9 cellular contexts compared by ENCODE assay signal in genomic region chr20:57654363-57654997, GRCh38. TPM values are rescaled to one million over a fixed set of nuclear protein-coding genes. Genes with fewer than 3 reads are reported as not detected.
A peak's percentile ranks its signal among the peaks of the same experiment; 100 is the strongest.
DNase-seq lines count a peak whose midpoint lies in the region; ATAC-seq and TF ChIP-seq lines count a peak whose summit lies in the region.
"Had no signal": no experiment of that assay in that cellular context is flagged by ENCODE, and none has a peak within 500 bp of the region (broad histone marks: within the 10 kb centered on the region; RNA-seq: fewer than 3 reads in every experiment).

No MANE protein-coding gene starts in this region.

- H3K36me3 ChIP-seq in smooth muscle cell (ENCODE audit: low read depth), result peaks cover 3% of the 10 kb centered on the region

- no peak for ATAC-seq in GM19035 (IDR thresholded peaks at IDR 0.05; ENCODE audit: unreplicated experiment)

- H3K9me3 Mint-ChIP-seq in CD14-positive monocyte (no peaks in the 10 kb centered on the region), brain (no peaks in the 10 kb centered on the region)

- H3K4me1 Mint-ChIP-seq in CD14-positive monocyte (peaks cover 3% of the 10 kb centered on the region), brain (peaks cover 19% of the 10 kb centered on the region)

- H3K27ac ChIP-seq in smooth muscle cell (ENCODE audit: low read depth), result no peak overlapping the region

- H4K20me1 ChIP-seq in smooth muscle cell (ENCODE audit: low read depth), result peaks cover 91% of the 10 kb centered on the region

- H3K4me3 ChIP-seq in smooth muscle cell, result no peak overlapping the region

- H3K4me3 Mint-ChIP-seq in CD14-positive monocyte (no peak overlapping the region), brain (no peak overlapping the region)

- H3K27ac Mint-ChIP-seq in CD14-positive monocyte (no peak overlapping the region), brain (peak overlapping the region in 4 of 5 experiments; percentile 58 to 77 (median 68))

- no peak overlapping the region for H2AFZ ChIP-seq in smooth muscle cell (ENCODE audit: low read depth)

- intact Hi-C loops in CD14-positive monocyte (cut with micrococcal nuclease), result loop anchor here in 1 of 2 donors (5.0 to 10.0 kb wide), 2 partner anchors 57 to 520 kb away; no protein-coding TSS in a partner anchor

- DNase-seq in CD14-positive monocyte (ENCODE audit: low spot score) (no peak), GM19240 (ENCODE audit: insufficient read length, low spot score) (peak; percentile 96), Kasumi-1 (lab: John Stamatoyannopoulos, UW) (peak; percentile 36 to 45), T-helper 9 cell (peak; percentile 36), iPS DF 4.7 (ENCODE audit: extremely low read depth, low spot score) (peak; percentile 30), smooth muscle cell (lab: John Stamatoyannopoulos, UW; ENCODE audit: unreplicated experiment) (no peak)

- peaks cover 4 to 8% (median 8%) of the 10 kb centered on the region in 3 donors for H3K27me3 Mint-ChIP-seq in CD14-positive monocyte (ENCODE audit: low read depth in 3 of 3)
- no peaks in the 10 kb centered on the region for H3K27me3 Mint-ChIP-seq in brain
- H3K27me3 Mint-ChIP-seq: IgD-negative memory B cell had no signal

- no peaks in the 10 kb centered on the region for H3K27me3 ChIP-seq in smooth muscle cell (ENCODE audit: low read depth)

- peaks cover 3% of the 10 kb centered on the region for H3F3A ChIP-seq in smooth muscle cell (ENCODE audit: low read depth)

- no peaks in the 10 kb centered on the region for H3K4me1 ChIP-seq in smooth muscle cell (ENCODE audit: low read depth)

- no peaks in the 10 kb centered on the region for H3K36me3 Mint-ChIP-seq in CD14-positive monocyte
- peaks cover 27% of the 10 kb centered on the region for H3K36me3 Mint-ChIP-seq in brain
- H3K36me3 Mint-ChIP-seq: IgD-negative memory B cell had no signal

- WGBS in smooth muscle cell (ENCODE audit: low lambda C conversion rate), result 51% methylated on average over 12 of the region's 12 CpGs

- TF ChIP-seq CTCF in CD14-positive monocyte (IDR thresholded peaks at IDR 0.05) (peak; percentile 92), brain (conservative IDR thresholded peaks at IDR 0.05) (peak; percentile 96 to 98), smooth muscle cell (IDR thresholded peaks at IDR 0.05; ENCODE audit: borderline replicate concordance, insufficient read depth, poor library complexity, severe bottlenecking) (peak; percentile 86)

- no peaks in the 10 kb centered on the region for H3K9me3 ChIP-seq in smooth muscle cell (replicated peaks; ENCODE audit: low read depth)

- no peak overlapping the region for H3K4me2 ChIP-seq in smooth muscle cell

- no peaks in the 10 kb centered on the region for H3K79me2 ChIP-seq in smooth muscle cell (ENCODE audit: low read depth)

- H3K9ac ChIP-seq in smooth muscle cell (ENCODE audit: low read depth), result no peak overlapping the region

RNA-seq across cellular contexts. Expression of gene ZBP1, which starts 34.3 kb away (rescaled TPM):
- 1 to 10 TPM; 2.8 to 3.0 TPM for polyA plus RNA-seq in CD14-positive monocyte
- polyA plus RNA-seq in brain (ENCODE audit: insufficient read depth, low read depth, low replicate concordance), result not detected
- total RNA-seq in smooth muscle cell, result not detected in 2 replicates
- 0.50 TPM in 1 of 2 replicates, not detected in the other for polyA plus RNA-seq in smooth muscle cell

RNA-seq across cellular contexts. Expression of gene PMEPA1, which starts 55.3 kb away (rescaled TPM):
- polyA plus RNA-seq in CD14-positive monocyte, result under 1 TPM; 0.59 to 0.73 TPM
- polyA plus RNA-seq in brain (ENCODE audit: insufficient read depth, low read depth, low replicate concordance), result 43.8 TPM
- total RNA-seq in smooth muscle cell, result 26.6 and 37.2 TPM in 2 replicates
- polyA plus RNA-seq in smooth muscle cell, result 81.9 and 143 TPM in 2 replicates

Comparison
In these comparisons a context has a peak if more than half of its experiments do, and no peak if none do; other contexts are left out.
1. DNase-seq: peak in GM19240 (single experiment), Kasumi-1 (2 of 2), T-helper 9 cell (single experiment) and iPS DF 4.7 (single experiment); none in CD14-positive monocyte (single experiment) and smooth muscle cell (single experiment).
2. H3K27ac Mint-ChIP-seq: peak in brain (4 of 5); none in CD14-positive monocyte (0 of 7).
3. RNA of gene PMEPA1, which starts 55.3 kb away (polyA plus RNA-seq): 81.9 to 143 TPM in smooth muscle cell and 43.8 TPM in brain (single experiment); 0.59 to 0.73 TPM in CD14-positive monocyte; every median in the first group is over 10 times any median in the second.
4. Peak in every context shown above with its lines, with median percentiles within 50 percentile points of each other: CTCF ChIP-seq.